7 cellular contexts compared by ENCODE assay signal in genomic region chr13:80528733-80529132, GRCh38.
"Had no signal": no experiment of that assay in that cellular context is flagged by ENCODE, and none has a peak within 500 bp of the region (broad histone marks: within the 10 kb centered on the region; RNA-seq: fewer than 3 reads in every experiment).

No MANE protein-coding gene starts in this region.

- ATAC-seq: HCT116 had no signal

- H3K9ac ChIP-seq: GM23248 had no signal

- H3K4me1 ChIP-seq: HAP-1 had no signal

- H3K4me3 ChIP-seq: GM23248, HAP-1 had no signal

- DNase-seq: GM23248, GOT3, H7, HFFc6 had no signal

- H2AFZ ChIP-seq: GM23248 had no signal

- H3K9me3 ChIP-seq: HAP-1 had no signal

- H3K36me3 ChIP-seq: HAP-1 had no signal

- H3K27ac ChIP-seq: GM23248, HL-60 had no signal
